ENCODE assay signal across 22 cellular contexts in the genomic region with DNA sequence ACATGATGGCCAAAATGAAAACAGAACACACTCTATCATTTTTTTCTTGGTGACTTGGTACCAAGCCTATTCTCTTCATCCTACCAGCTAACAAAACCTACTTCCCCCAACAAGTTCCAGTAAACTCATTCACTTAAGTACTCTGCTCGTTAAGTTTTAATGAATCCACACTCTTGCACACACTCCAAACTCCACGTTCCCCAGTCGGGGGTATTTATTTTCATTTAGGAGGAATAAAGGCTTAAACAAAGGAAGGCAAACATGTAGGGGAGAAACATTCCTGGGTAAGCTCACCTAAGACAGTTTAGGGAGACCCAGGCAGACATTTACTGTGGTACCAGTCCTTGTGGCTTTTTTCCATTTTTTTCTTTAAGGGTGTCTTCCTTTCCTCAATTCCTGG.
DNase-seq lines count a peak whose midpoint lies in the region; ATAC-seq and TF ChIP-seq lines count a peak whose summit lies in the region.
"Had no signal": no experiment of that assay in that cellular context is flagged by ENCODE, and none has a peak within 500 bp of the region (broad histone marks: within the 10 kb centered on the region; RNA-seq: fewer than 3 reads in every experiment).

No MANE protein-coding gene starts in this region.

- peaks cover 7% of the 10 kb centered on the region for H3K27me3 Mint-ChIP-seq in endodermal cell (ENCODE audit: insufficient read depth)

- H3K9ac ChIP-seq in endodermal cell (ENCODE audit: extremely low read depth, low read length, poor library complexity, severe bottlenecking) = no peak overlapping the region
- H3K9ac ChIP-seq: BLaER1 treated with 17β-estradiol and CSF1 and Interleukin-3, amounts not matched to agents 10 nM and 100 nM; GM23248 had no signal

- H3K4me1 Mint-ChIP-seq in endodermal cell = peaks cover 42% of the 10 kb centered on the region
- H3K4me1 Mint-ChIP-seq: CD4-positive, alpha-beta memory T cell; T-cell had no signal

- no peak overlapping the region for H3K27ac ChIP-seq in endodermal cell (ENCODE audit: low read depth, low read length)
- H3K27ac ChIP-seq: BLaER1 treated with 17β-estradiol and CSF1 and Interleukin-3, amounts not matched to agents 10 nM and 100 nM; GM23248; Peyer's patch; SJCRH30 had no signal

- 89% methylated on average over 3 of the region's 3 CpGs; no CpG with 5 or more reads in 1 of the 2 experiments for WGBS in endodermal cell (ENCODE audit: insufficient coverage in 1 of 2, insufficient read length in 1 of 2), 2 experiments

- no peaks in the 10 kb centered on the region for H3K9me3 Mint-ChIP-seq in endodermal cell
- H3K9me3 Mint-ChIP-seq: CD4-positive, alpha-beta memory T cell; T-cell had no signal

- no peaks in the 10 kb centered on the region for H3K9me3 ChIP-seq in endodermal cell (ENCODE audit: control insufficient read depth, low read length)
- H3K9me3 ChIP-seq: BLaER1 treated with 17β-estradiol and CSF1 and Interleukin-3, amounts not matched to agents 10 nM and 100 nM; Caco-2; Peyer's patch; SJCRH30 had no signal

- H3K36me3 Mint-ChIP-seq in endodermal cell (ENCODE audit: low read depth) = no peaks in the 10 kb centered on the region

- H3K36me3 ChIP-seq in endodermal cell (ENCODE audit: control insufficient read depth, insufficient read depth, low read length) = no peaks in the 10 kb centered on the region
- H3K36me3 ChIP-seq: BLaER1 treated with 17β-estradiol and CSF1 and Interleukin-3, amounts not matched to agents 10 nM and 100 nM; Peyer's patch; SJCRH30 had no signal

- DNase-seq in NCI-H1105 treated with DMSO at 0.1 percent for 48 hours (lab: John Stamatoyannopoulos, UW) (peak; percentile 18), NCI-H1105 (lab: John Stamatoyannopoulos, UW) (no peak), NCI-H748 (lab: John Stamatoyannopoulos, UW; ENCODE audit: unreplicated experiment) (peak; percentile 24), endodermal cell (no peak), GDM1 (lab: John Stamatoyannopoulos, UW) (no peak), SHP77 (lab: John Stamatoyannopoulos, UW) (no peak)
- DNase-seq: 8988T; Caco-2; CD4-positive, alpha-beta memory T cell; DMS 273 treated with DMSO at 0.1 percent for 48 hours; GM23248; IMR-90; NCI-H187; NCI-H2107; NCI-H345; NCI-H524; Peyer's patch; SJCRH30; T-cell had no signal

- H3K4me3 ChIP-seq in endodermal cell (ENCODE audit: low read length) = no peak overlapping the region
- H3K4me3 ChIP-seq: BLaER1 treated with 17β-estradiol and CSF1 and Interleukin-3, amounts not matched to agents 10 nM and 100 nM; GM23248; Peyer's patch; SJCRH30 had no signal

- no peak for ATAC-seq in GM19351 (IDR thresholded peaks at IDR 0.05; ENCODE audit: unreplicated experiment)
- ATAC-seq: HCT116, T-cell had no signal

- H3K27ac Mint-ChIP-seq in endodermal cell = peak overlapping the region; percentile 0
- H3K27ac Mint-ChIP-seq: CD4-positive, alpha-beta memory T cell; T-cell had no signal

- no peak for TF ChIP-seq CTCF in endodermal cell (conservative IDR thresholded peaks at IDR 0.05)

- no peak overlapping the region for H3K4me3 Mint-ChIP-seq in endodermal cell
- H3K4me3 Mint-ChIP-seq: CD4-positive, alpha-beta memory T cell; T-cell had no signal

- peaks cover 3% of the 10 kb centered on the region for H3K4me1 ChIP-seq in endodermal cell (ENCODE audit: control insufficient read depth, insufficient read depth, low read length)
- H3K4me1 ChIP-seq: BLaER1 treated with 17β-estradiol and CSF1 and Interleukin-3, amounts not matched to agents 10 nM and 100 nM; Caco-2; Peyer's patch had no signal

- no peaks in the 10 kb centered on the region for H3K27me3 ChIP-seq in endodermal cell (ENCODE audit: control insufficient read depth, insufficient read depth, low read length, poor library complexity, severe bottlenecking)
- H3K27me3 ChIP-seq: BLaER1 treated with 17β-estradiol and CSF1 and Interleukin-3, amounts not matched to agents 10 nM and 100 nM; Peyer's patch; SJCRH30 had no signal

Comparison
In these comparisons a context has a peak if more than half of its experiments do, and no peak if none do; other contexts are left out.
1. DNase-seq: peak in NCI-H1105 treated with DMSO at 0.1 percent for 48 hours (single experiment) and NCI-H748 (single experiment); none in NCI-H1105 (single experiment), endodermal cell (single experiment), GDM1 (single experiment) and SHP77 (0 of 2).